ENCODE assay signal across 1 cellular context in the genomic region with DNA sequence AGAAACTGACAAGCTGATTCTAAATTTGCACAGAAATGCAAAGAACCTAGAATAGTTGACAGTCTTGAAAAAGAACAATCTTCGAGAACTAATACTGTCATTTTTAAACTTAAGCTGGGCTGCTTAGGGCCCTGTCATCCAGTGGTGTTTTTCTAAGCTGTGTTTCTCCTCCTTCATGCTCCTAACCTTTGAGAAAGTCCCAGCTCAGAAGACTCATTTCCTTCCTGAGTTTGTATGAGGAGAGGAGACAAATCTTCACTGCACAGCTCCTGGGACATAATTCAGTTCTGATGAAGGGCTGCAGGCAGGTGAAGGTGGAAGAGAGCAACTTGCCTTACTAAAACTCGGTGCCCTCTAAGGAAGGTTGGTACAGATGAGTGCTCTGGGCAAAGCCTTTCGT.
TF ChIP-seq lines count a peak whose summit lies in the region.

No MANE protein-coding gene starts in this region.

TF ChIP-seq in IMR-90, 13 proteins besides CTCF, POLR2A, EP300 and RAD21:
- no peak for TF ChIP-seq CHD1 (IDR thresholded peaks at IDR 0.05; ENCODE audit: low read depth, low read length)
